In genomic region chr20:45456632-45457031, GRCh38 we compare ENCODE assay signal across 8 cellular contexts. TPM values are rescaled to one million over a fixed set of nuclear protein-coding genes. Genes with fewer than 3 reads are reported as not detected.
DNase-seq lines count a peak whose midpoint lies in the region; ATAC-seq and TF ChIP-seq lines count a peak whose summit lies in the region.

No MANE protein-coding gene starts in this region.

- intact Hi-C loops in left colon (cut with DNase I, micrococcal nuclease) = no loop called here

- POLR2A ChIA-PET in HEK293T (lab: Yijun Ruan, JAX) = no interaction called here

- peak; percentile 93 for ATAC-seq in left colon
- ATAC-seq in GM18861 (IDR thresholded peaks at IDR 0.05; ENCODE audit: unreplicated experiment) = no peak
- no peak for ATAC-seq in GM21447 (IDR thresholded peaks at IDR 0.05; ENCODE audit: unreplicated experiment)

- H3K27me3 Mint-ChIP-seq in immature natural killer cell (ENCODE audit: low read depth in 3 of 3) = peaks cover 0 to 3% (median 0%) of the 10 kb centered on the region in 3 donors

- H3K36me3 Mint-ChIP-seq in immature natural killer cell = no peaks in the 10 kb centered on the region

- H3K27ac Mint-ChIP-seq in immature natural killer cell = no peak overlapping the region

- CTCF ChIA-PET in HEK293T (lab: Yijun Ruan, JAX) = interaction anchor here (1.7 to 2.3 kb wide), 2 partner anchors 8 to 315 kb away, joined by 4 to 13 read pairs; no protein-coding TSS in a partner anchor

- H3K27ac ChIP-seq in caudate nucleus (ENCODE audit: low read depth, low read length) = no peak overlapping the region

- H3K4me3 Mint-ChIP-seq in immature natural killer cell = no peak overlapping the region

- no peaks in the 10 kb centered on the region for H3K4me1 Mint-ChIP-seq in immature natural killer cell

- DNase-seq in DMS153 treated with DMSO at 0.1 percent for 48 hours (lab: John Stamatoyannopoulos, UW; ENCODE audit: unreplicated experiment) (peak; percentile 62), HEK293T (ENCODE audit: extremely low spot score) (peak; percentile 49), SW480 (ENCODE audit: low spot score) (peak; percentile 74), left colon (peak; percentile 60 to 83), caudate nucleus (lab: John Stamatoyannopoulos, UW) (no peak), immature natural killer cell (no peak)

- no peaks in the 10 kb centered on the region for H3K9me3 Mint-ChIP-seq in immature natural killer cell

TF ChIP-seq in HEK293T, 16 proteins besides CTCF, POLR2A, EP300 and RAD21:
- TF ChIP-seq CTBP1 (IDR thresholded peaks at IDR 0.05; ENCODE audit: borderline replicate concordance) (no peak), LEF1 (IDR thresholded peaks at IDR 0.05; ENCODE audit: borderline replicate concordance) (no peak), FOXK2 (IDR thresholded peaks at IDR 0.05) (no peak), ZNF384 (IDR thresholded peaks at IDR 0.05) (no peak), ELF4 (IDR thresholded peaks at IDR 0.05) (no peak), PKNOX1 (IDR thresholded peaks at IDR 0.05) (0 out of 2 replicates have a peak, but pooled peaks have one; percentile 33), TARDBP (IDR thresholded peaks at IDR 0.05) (no peak), NFRKB (IDR thresholded peaks at IDR 0.05) (no peak)

RNA-seq across cellular contexts. Expression of gene WFDC2, which starts 12.9 kb away (rescaled TPM):
- 100 to 1,000 TPM; 108 to 124 TPM for total RNA-seq in left colon
- polyA plus RNA-seq in immature natural killer cell = not detected

RNA-seq across cellular contexts. Expression of gene PIGT, which starts 40.7 kb away (rescaled TPM):
- total RNA-seq in left colon = 100 to 1,000 TPM; 122 to 152 TPM
- polyA plus RNA-seq in immature natural killer cell = 100 to 1,000 TPM; 105 to 190 (median 164) TPM

RNA-seq across cellular contexts. Expression of gene DBNDD2, which starts 48.5 kb away (rescaled TPM):
- 100 to 1,000 TPM; 123 to 135 TPM for total RNA-seq in left colon
- 10 to 100 TPM; 11.0 to 24.5 (median 18.0) TPM for polyA plus RNA-seq in immature natural killer cell

RNA-seq across cellular contexts. Expression of gene SPINT3, which starts 58.8 kb away (rescaled TPM):
- total RNA-seq in left colon = not detected
- not detected for polyA plus RNA-seq in immature natural killer cell

Comparison
In these comparisons a context has a peak if more than half of its experiments do, and no peak if none do; other contexts are left out.
1. DNase-seq: peak in DMS153 treated with DMSO at 0.1 percent for 48 hours (single experiment), HEK293T (single experiment), SW480 (single experiment) and left colon (2 of 2); none in caudate nucleus (0 of 61) and immature natural killer cell (0 of 3).